ENCODE assay signal across 9 cellular contexts in the genomic region with DNA sequence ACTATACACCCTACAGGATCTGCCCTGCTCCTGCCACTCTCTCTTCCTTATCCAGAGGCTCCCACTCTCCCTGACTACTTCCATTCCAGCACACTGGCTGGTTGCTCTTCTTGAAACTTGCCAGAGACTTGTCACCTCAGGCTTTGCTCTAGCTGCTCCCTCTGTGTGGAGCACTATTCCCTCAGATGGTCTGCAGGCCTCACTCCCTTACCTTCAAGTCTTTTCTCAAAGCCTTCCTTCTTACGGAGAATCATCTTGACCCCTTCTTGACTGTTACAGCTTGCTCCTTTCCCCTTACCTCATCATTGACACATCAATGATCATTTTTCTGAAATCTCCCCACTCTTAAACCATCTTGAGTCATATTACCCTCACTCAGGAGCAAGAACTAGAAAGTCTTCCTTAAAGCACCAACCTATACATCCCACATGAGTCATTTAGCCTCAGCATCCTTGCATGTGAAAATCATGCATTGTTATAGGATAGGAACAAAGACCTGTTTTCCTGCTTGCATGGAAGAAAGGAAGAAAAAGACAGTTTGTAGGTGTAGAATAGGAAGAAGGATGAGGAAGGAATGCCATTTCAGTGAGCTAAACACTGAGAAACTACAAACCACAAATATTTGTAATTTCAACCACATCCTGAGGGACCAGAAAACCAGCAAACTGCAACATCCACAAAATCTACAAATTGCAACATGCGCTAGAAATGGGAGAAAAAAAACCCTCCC. TPM values are rescaled to one million over a fixed set of nuclear protein-coding genes. Genes with fewer than 3 reads are reported as not detected.
DNase-seq lines count a peak whose midpoint lies in the region; ATAC-seq lines count a peak whose summit lies in the region.
"Had no signal": no experiment of that assay in that cellular context is flagged by ENCODE, and none has a peak within 500 bp of the region (broad histone marks: within the 10 kb centered on the region; RNA-seq: fewer than 3 reads in every experiment).

No MANE protein-coding gene starts in this region.

- no peak overlapping the region for H3K27ac Mint-ChIP-seq in naive thymus-derived CD8-positive, alpha-beta T cell
- H3K27ac Mint-ChIP-seq: nephron had no signal

- no peaks in the 10 kb centered on the region for H3K27me3 Mint-ChIP-seq in naive thymus-derived CD8-positive, alpha-beta T cell

- H3K4me1 Mint-ChIP-seq in naive thymus-derived CD8-positive, alpha-beta T cell, result peaks cover 0 to 2% (median under 1%) of the 10 kb centered on the region in 4 donors
- H3K4me1 Mint-ChIP-seq: nephron had no signal

- peaks cover 0 to 20% (median 16%) of the 10 kb centered on the region in 3 donors for H3K36me3 Mint-ChIP-seq in naive thymus-derived CD8-positive, alpha-beta T cell

- DNase-seq in COLO829 (ENCODE audit: low spot score) (peak; percentile 8), RPMI8226 (peak; percentile 53), glomerular visceral epithelial cell (ENCODE audit: extremely low spot score) (peak; percentile 81), DMS153 (lab: John Stamatoyannopoulos, UW) (no peak), NCI-H510A treated with DMSO at 0.1 percent for 48 hours (lab: John Stamatoyannopoulos, UW) (no peak), HuH-7 (ENCODE audit: low spot score) (no peak)
- no peak for DNase-seq in naive thymus-derived CD8-positive, alpha-beta T cell

- no peaks in the 10 kb centered on the region for H3K9me3 Mint-ChIP-seq in naive thymus-derived CD8-positive, alpha-beta T cell
- H3K9me3 Mint-ChIP-seq: nephron had no signal

- no peak overlapping the region for H3K4me3 Mint-ChIP-seq in naive thymus-derived CD8-positive, alpha-beta T cell
- H3K4me3 Mint-ChIP-seq: nephron had no signal

- ATAC-seq in HG02678 (IDR thresholded peaks at IDR 0.05; ENCODE audit: unreplicated experiment), result peak; percentile 61
- no peak for ATAC-seq in naive thymus-derived CD8-positive, alpha-beta T cell

- POLR2A ChIA-PET in naive thymus-derived CD8-positive, alpha-beta T cell (lab: Charles Lee), result no interaction called here

RNA-seq across cellular contexts. Expression of gene ANTXR2, which starts 55.7 kb away (rescaled TPM):
- 10 to 100 TPM; 19.3 to 21.9 TPM for total RNA-seq in naive thymus-derived CD8-positive, alpha-beta T cell
- 10 to 100 TPM; 11.4 to 22.1 (median 11.5) TPM for polyA plus RNA-seq in naive thymus-derived CD8-positive, alpha-beta T cell

Comparison
In these comparisons a context has a peak if more than half of its experiments do, and no peak if none do; other contexts are left out.
1. DNase-seq: peak in COLO829 (single experiment), RPMI8226 (single experiment) and glomerular visceral epithelial cell (single experiment); none in naive thymus-derived CD8-positive, alpha-beta T cell (0 of 10), DMS153 (single experiment), NCI-H510A treated with DMSO at 0.1 percent for 48 hours (single experiment) and HuH-7 (single experiment).